19 cellular contexts compared by ENCODE assay signal in genomic region chr19:5111051-5111450, GRCh38.
DNase-seq lines count a peak whose midpoint lies in the region; ATAC-seq, FAIRE-seq and TF ChIP-seq lines count a peak whose summit lies in the region.
"Had no signal": no experiment of that assay in that cellular context is flagged by ENCODE, and none has a peak within 500 bp of the region (broad histone marks: within the 10 kb centered on the region; RNA-seq: fewer than 3 reads in every experiment).

No MANE protein-coding gene starts in this region.

- H3K79me2 ChIP-seq in HepG2 (ENCODE audit: insufficient read depth, low read length) (no peaks in the 10 kb centered on the region), K562 (ENCODE audit: control insufficient read depth, insufficient read depth, low read length) (no peaks in the 10 kb centered on the region)

- 96% methylated on average over 15 of the region's 21 CpGs for WGBS in HepG2 (ENCODE audit: low lambda C conversion rate)
- WGBS in right lobe of liver (ENCODE audit: insufficient coverage, low coverage, low lambda C conversion rate, missing lambda C conversion rate): 95% methylated on average over 8 of the region's 21 CpGs
- WGBS in K562 (ENCODE audit: insufficient coverage, low coverage, missing lambda C conversion rate): 92% methylated on average over 15 of the region's 21 CpGs
- 93% methylated on average over 11 of the region's 21 CpGs for WGBS in esophagus muscularis mucosa

- TF ChIP-seq POLR2A in HepG2 (IDR thresholded peaks at IDR 0.05; ENCODE audit: insufficient read depth in 1 of 2, low read depth in 2 of 2, low read length in 2 of 2): no peak
- TF ChIP-seq POLR2A in right lobe of liver (IDR thresholded peaks at IDR 0.05): no peak
- TF ChIP-seq POLR2A in K562 (conservative IDR thresholded peaks at IDR 0.05): no peak
- no peak for TF ChIP-seq POLR2A in GM12892 (IDR thresholded peaks at IDR 0.05; ENCODE audit: low read depth, low read length)
- no peak for TF ChIP-seq POLR2A in esophagus muscularis mucosa (IDR thresholded peaks at IDR 0.05; ENCODE audit: low read depth)

- no peak overlapping the region for H3K4me3 ChIP-seq in HepG2 (replicated peaks in 1 of 3; ENCODE audit: insufficient read depth in 1 of 3, low read depth in 2 of 3, low read length in 3 of 3)
- no peak overlapping the region for H3K4me3 ChIP-seq in right lobe of liver
- no peak overlapping the region for H3K4me3 ChIP-seq in K562
- no peak overlapping the region for H3K4me3 ChIP-seq in esophagus muscularis mucosa
- H3K4me3 ChIP-seq: HAP-1 had no signal

- TF ChIP-seq EP300 in HepG2 (IDR thresholded peaks at IDR 0.05; ENCODE audit: low read depth in 2 of 2, low read length in 2 of 2) (no peak), HepG2 (CRISPR knock-in tag; IDR thresholded peaks at IDR 0.05; ENCODE audit: borderline replicate concordance) (no peak), K562 (IDR thresholded peaks at IDR 0.05; ENCODE audit: low read length) (no peak), esophagus muscularis mucosa (IDR thresholded peaks at IDR 0.05) (no peak)

- TF ChIP-seq RAD21 in HepG2 (CRISPR knock-in tag; IDR thresholded peaks at IDR 0.05) (no peak), K562 (CRISPR knock-in tag; conservative IDR thresholded peaks at IDR 0.05 in 1 of 2, IDR thresholded peaks at IDR 0.05 in 1 of 2) (no peak)

- in situ Hi-C loops in HepG2 (cut with HindIII; ENCODE audit: extremely low pct_ligation_motif_present, low pct_unique_long_range_greater_than_20kb) (no loop called here), K562 (cut with MboI) (no loop called here)

- no peak overlapping the region for H2AFZ ChIP-seq in HepG2 (ENCODE audit: low read length)
- H2AFZ ChIP-seq in K562 (ENCODE audit: low read depth, low read length): no peak overlapping the region

- H4K20me1 ChIP-seq in HepG2 (ENCODE audit: insufficient read depth, low read length): no peaks in the 10 kb centered on the region
- 0 out of 2 replicates have a peak, but pooled peaks cover 3% of the 10 kb centered on the region for H4K20me1 ChIP-seq in K562 (replicated peaks; ENCODE audit: control insufficient read depth, insufficient read depth, low read length)

- H3K9me1 ChIP-seq in K562 (ENCODE audit: control insufficient read depth, insufficient read depth, low read length): no peaks in the 10 kb centered on the region

- H3K9me3 ChIP-seq in HepG2 (ENCODE audit: low read length) (no peaks in the 10 kb centered on the region), right lobe of liver (no peaks in the 10 kb centered on the region), K562 (replicated peaks; ENCODE audit: control insufficient read depth, insufficient read depth, low read depth, low read length) (no peaks in the 10 kb centered on the region), esophagus muscularis mucosa (no peaks in the 10 kb centered on the region)
- H3K9me3 ChIP-seq: BE2C, HAP-1 had no signal

- DNase-seq in HepG2 (ENCODE audit: low spot score): no peak
- DNase-seq in right lobe of liver: no peak
- no peak for DNase-seq in K562 (ENCODE audit: extremely low read depth in 1 of 4, low spot score in 3 of 4)
- peak; percentile 36 for DNase-seq in left kidney (ENCODE audit: low read depth, low spot score)
- DNase-seq in GM12892 (ENCODE audit: insufficient read length): no peak
- no peak for DNase-seq in esophagus muscularis mucosa (ENCODE audit: extremely low spot score)
- no peak for DNase-seq in A172 (ENCODE audit: low spot score)
- DNase-seq: 8988T; ACHN; BE2C; C1 segment of cervical spinal cord; CD4-positive, CD25-positive, alpha-beta regulatory T cell; CD8-positive, alpha-beta memory T cell; COR-L47; DMS 273 treated with DMSO at 0.1 percent for 48 hours; DMS53; DND-41; EL had no signal

- H3K36me3 ChIP-seq in HepG2 (replicated peaks in 1 of 2; ENCODE audit: control insufficient read depth in 1 of 2, insufficient read depth in 2 of 2, low read length in 2 of 2) (peaks cover 3 to 29% of the 10 kb centered on the region in 2 experiments; a peak in 3 of 5 replicates), right lobe of liver (peaks cover 0 to 15% (median 0%) of the 10 kb centered on the region in 4 donors), K562 (ENCODE audit: control insufficient read depth, insufficient read depth, low read length) (peaks cover 23% of the 10 kb centered on the region; the same call in 1 of the 3 replicates), esophagus muscularis mucosa (peaks cover 30 to 97% (median 78%) of the 10 kb centered on the region in 4 donors)
- H3K36me3 ChIP-seq: HAP-1 had no signal

- H3K9ac ChIP-seq in HepG2 (ENCODE audit: insufficient read depth, low read depth, low read length) (no peak overlapping the region), K562 (ENCODE audit: insufficient read depth in 1 of 2, low read depth in 2 of 2, low read length in 2 of 2) (no peak overlapping the region)

- intact Hi-C loops in HepG2 (cut with micrococcal nuclease; ENCODE audit: unreplicated experiment) (no loop called here), right lobe of liver (cut with DNase I) (no loop called here), K562 (cut with micrococcal nuclease) (no loop called here), esophagus muscularis mucosa (cut with DNase I) (no loop called here)

- BruUV-seq in HepG2 (replicated peaks; lab: Mats Ljungman, UMichigan): no TSS peak
- no TSS peak for BruUV-seq in K562 (replicated peaks; lab: Mats Ljungman, UMichigan)

- H3K27me3 ChIP-seq in HepG2 (ENCODE audit: control insufficient read depth in 1 of 2, insufficient read depth in 2 of 2, low read length in 2 of 2) (no peaks in the 10 kb centered on the region; a peak in 1 of 5 replicates), right lobe of liver (no peaks in the 10 kb centered on the region), K562 (ENCODE audit: control insufficient read depth in 2 of 2, insufficient read depth in 2 of 2, low read length in 2 of 2) (no peaks in the 10 kb centered on the region), esophagus muscularis mucosa (no peaks in the 10 kb centered on the region)
- H3K27me3 ChIP-seq: BE2C had no signal

- CTCF ChIA-PET in HepG2 (lab: Yijun Ruan, JAX; ENCODE audit: low intra/inter-chr PET ratio, low total read pairs): no interaction called here
- CTCF ChIA-PET in K562 (lab: Yijun Ruan, JAX; ENCODE audit: low intra/inter-chr PET ratio): no interaction called here

- FAIRE-seq in HepG2 (lab: Jason Lieb, UNC): no peak
- no peak for FAIRE-seq in K562 (lab: Jason Lieb, UNC)
- FAIRE-seq in GM12892 (lab: Jason Lieb, UNC): no peak

- ATAC-seq in HepG2 (no peak), right lobe of liver (no peak), K562 (no peak)

- TF ChIP-seq CTCF in HepG2 (CRISPR knock-in tag; IDR thresholded peaks at IDR 0.05) (no peak), right lobe of liver (IDR thresholded peaks at IDR 0.05) (no peak), K562 (IDR thresholded peaks at IDR 0.05 in 2 of 3, conservative IDR thresholded peaks at IDR 0.05 in 1 of 3; ENCODE audit: insufficient read depth in 2 of 3, low read depth in 1 of 3, low read length in 3 of 3) (no peak), esophagus muscularis mucosa (IDR thresholded peaks at IDR 0.05) (no peak)

- no peak overlapping the region for H3K4me2 ChIP-seq in HepG2 (ENCODE audit: low read depth, low read length)
- H3K4me2 ChIP-seq in K562 (ENCODE audit: insufficient read depth, low read length): no peak overlapping the region

- no peak overlapping the region for H3K27ac ChIP-seq in HepG2 (ENCODE audit: extremely low read length, insufficient read depth, low read length)
- no peak overlapping the region for H3K27ac ChIP-seq in right lobe of liver
- H3K27ac ChIP-seq in K562 (ENCODE audit: extremely low read depth, low read depth, low read length): no peak overlapping the region
- no peak overlapping the region for H3K27ac ChIP-seq in esophagus muscularis mucosa (replicated peaks in 1 of 4)

- H3K4me1 ChIP-seq in HepG2 (ENCODE audit: insufficient read depth, low read length) (peaks cover 21% of the 10 kb centered on the region), right lobe of liver (peaks cover 0 to 21% (median 10%) of the 10 kb centered on the region in 4 donors), K562 (replicated peaks in 1 of 2; ENCODE audit: control insufficient read depth in 2 of 2, insufficient read depth in 2 of 2, low read length in 2 of 2) (peaks cover 0 to 27% of the 10 kb centered on the region in 2 experiments; a peak in 2 of 5 replicates), esophagus muscularis mucosa (peaks cover 0 to 24% (median 0%) of the 10 kb centered on the region in 4 donors)
- H3K4me1 ChIP-seq: HAP-1 had no signal

- POLR2A ChIA-PET in HepG2 (lab: Yijun Ruan, JAX): no interaction called here
- POLR2A ChIA-PET in K562 (lab: Yijun Ruan, JAX): interaction anchor here (1.5 kb wide), 1 partner anchor 15 kb away, joined by 3 read pairs; no protein-coding TSS in a partner anchor

TF ChIP-seq in HepG2, 621 proteins besides CTCF, POLR2A, EP300 and RAD21:
- TF ChIP-seq AGO2 (optimal IDR thresholded peaks at IDR 0.05; ENCODE audit: low read depth, low read length) (peak; percentile 43), ZFP90 (CRISPR knock-in tag; IDR thresholded peaks at IDR 0.05; ENCODE audit: borderline replicate concordance) (no peak)

TF ChIP-seq in K562, 482 proteins besides CTCF, POLR2A, EP300 and RAD21:
- TF ChIP-seq NCOA2 (IDR thresholded peaks at IDR 0.05; ENCODE audit: partially characterized antibody in 2 of 2) (no peak), ZNF12 (CRISPR knock-in tag; IDR thresholded peaks at IDR 0.05) (no peak), POLR2G (IDR thresholded peaks at IDR 0.05; ENCODE audit: low read depth, low read length) (peak; percentile 35; the same call in 1 of the 2 replicates)

Comparison
In these comparisons a context has a peak if more than half of its experiments do, and no peak if none do; other contexts are left out.
1. Of the 241 proteins assayed by ChIP-seq in both HepG2 and K562: peak only in HepG2: none; only in K562: POLR2G; in both: none; in neither: 240.